Comparison of ENCODE assay signal across 1 cellular context in the genomic region with DNA sequence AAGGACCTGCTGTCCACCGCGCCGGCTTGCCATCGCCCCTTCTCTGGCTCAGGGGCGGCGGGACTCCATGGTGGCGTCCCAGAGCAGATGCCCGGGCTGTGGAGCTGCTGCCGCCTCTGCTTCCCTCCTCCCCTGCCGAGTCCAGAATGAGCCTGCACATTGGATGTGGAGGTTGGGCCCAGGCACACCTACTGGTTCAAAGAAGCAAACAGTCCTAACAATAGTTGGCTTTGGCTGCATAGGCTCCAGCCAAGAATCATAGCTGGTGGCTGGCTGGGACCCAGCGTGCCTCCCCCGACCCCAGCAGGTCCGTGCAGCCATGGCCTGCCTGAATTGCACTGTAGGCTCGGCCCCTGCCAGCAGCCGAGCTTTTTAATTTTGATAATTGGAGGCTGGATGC.
TF ChIP-seq lines count a peak whose summit lies in the region.

No MANE protein-coding gene starts in this region.

TF ChIP-seq in GM23338, 12 proteins besides CTCF, POLR2A, EP300 and RAD21:
- TF ChIP-seq, protein P1, sequence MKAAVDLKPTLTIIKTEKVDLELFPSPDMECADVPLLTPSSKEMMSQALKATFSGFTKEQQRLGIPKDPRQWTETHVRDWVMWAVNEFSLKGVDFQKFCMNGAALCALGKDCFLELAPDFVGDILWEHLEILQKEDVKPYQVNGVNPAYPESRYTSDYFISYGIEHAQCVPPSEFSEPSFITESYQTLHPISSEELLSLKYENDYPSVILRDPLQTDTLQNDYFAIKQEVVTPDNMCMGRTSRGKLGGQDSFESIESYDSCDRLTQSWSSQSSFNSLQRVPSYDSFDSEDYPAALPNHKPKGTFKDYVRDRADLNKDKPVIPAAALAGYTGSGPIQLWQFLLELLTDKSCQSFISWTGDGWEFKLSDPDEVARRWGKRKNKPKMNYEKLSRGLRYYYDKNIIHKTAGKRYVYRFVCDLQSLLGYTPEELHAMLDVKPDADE (IDR thresholded peaks at IDR 0.05), result no peak
- TF ChIP-seq, protein P2, sequence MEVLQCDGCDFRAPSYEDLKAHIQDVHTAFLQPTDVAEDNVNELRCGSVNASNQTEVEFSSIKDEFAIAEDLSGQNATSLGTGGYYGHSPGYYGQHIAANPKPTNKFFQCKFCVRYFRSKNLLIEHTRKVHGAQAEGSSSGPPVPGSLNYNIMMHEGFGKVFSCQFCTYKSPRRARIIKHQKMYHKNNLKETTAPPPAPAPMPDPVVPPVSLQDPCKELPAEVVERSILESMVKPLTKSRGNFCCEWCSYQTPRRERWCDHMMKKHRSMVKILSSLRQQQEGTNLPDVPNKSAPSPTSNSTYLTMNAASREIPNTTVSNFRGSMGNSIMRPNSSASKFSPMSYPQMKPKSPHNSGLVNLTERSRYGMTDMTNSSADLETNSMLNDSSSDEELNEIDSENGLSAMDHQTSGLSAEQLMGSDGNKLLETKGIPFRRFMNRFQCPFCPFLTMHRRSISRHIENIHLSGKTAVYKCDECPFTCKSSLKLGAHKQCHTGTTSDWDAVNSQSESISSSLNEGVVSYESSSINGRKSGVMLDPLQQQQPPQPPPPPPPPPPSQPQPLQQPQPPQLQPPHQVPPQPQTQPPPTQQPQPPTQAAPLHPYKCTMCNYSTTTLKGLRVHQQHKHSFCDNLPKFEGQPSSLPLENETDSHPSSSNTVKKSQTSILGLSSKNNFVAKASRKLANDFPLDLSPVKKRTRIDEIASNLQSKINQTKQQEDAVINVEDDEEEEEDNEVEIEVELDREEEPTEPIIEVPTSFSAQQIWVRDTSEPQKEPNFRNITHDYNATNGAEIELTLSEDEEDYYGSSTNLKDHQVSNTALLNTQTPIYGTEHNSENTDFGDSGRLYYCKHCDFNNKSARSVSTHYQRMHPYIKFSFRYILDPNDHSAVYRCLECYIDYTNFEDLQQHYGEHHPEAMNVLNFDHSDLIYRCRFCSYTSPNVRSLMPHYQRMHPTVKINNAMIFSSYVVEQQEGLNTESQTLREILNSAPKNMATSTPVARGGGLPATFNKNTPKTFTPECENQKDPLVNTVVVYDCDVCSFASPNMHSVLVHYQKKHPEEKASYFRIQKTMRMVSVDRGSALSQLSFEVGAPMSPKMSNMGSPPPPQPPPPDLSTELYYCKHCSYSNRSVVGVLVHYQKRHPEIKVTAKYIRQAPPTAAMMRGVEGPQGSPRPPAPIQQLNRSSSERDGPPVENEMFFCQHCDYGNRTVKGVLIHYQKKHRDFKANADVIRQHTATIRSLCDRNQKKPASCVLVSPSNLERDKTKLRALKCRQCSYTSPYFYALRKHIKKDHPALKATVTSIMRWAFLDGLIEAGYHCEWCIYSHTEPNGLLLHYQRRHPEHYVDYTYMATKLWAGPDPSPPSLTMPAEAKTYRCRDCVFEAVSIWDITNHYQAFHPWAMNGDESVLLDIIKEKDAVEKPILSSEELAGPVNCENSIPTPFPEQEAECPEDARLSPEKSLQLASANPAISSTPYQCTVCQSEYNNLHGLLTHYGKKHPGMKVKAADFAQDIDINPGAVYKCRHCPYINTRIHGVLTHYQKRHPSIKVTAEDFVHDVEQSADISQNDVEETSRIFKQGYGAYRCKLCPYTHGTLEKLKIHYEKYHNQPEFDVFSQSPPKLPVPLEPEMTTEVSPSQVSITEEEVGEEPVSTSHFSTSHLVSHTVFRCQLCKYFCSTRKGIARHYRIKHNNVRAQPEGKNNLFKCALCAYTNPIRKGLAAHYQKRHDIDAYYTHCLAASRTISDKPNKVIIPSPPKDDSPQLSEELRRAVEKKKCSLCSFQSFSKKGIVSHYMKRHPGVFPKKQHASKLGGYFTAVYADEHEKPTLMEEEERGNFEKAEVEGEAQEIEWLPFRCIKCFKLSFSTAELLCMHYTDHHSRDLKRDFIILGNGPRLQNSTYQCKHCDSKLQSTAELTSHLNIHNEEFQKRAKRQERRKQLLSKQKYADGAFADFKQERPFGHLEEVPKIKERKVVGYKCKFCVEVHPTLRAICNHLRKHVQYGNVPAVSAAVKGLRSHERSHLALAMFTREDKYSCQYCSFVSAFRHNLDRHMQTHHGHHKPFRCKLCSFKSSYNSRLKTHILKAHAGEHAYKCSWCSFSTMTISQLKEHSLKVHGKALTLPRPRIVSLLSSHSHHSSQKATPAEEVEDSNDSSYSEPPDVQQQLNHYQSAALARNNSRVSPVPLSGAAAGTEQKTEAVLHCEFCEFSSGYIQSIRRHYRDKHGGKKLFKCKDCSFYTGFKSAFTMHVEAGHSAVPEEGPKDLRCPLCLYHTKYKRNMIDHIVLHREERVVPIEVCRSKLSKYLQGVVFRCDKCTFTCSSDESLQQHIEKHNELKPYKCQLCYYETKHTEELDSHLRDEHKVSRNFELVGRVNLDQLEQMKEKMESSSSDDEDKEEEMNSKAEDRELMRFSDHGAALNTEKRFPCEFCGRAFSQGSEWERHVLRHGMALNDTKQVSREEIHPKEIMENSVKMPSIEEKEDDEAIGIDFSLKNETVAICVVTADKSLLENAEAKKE (CRISPR knock-in tag; IDR thresholded peaks at IDR 0.05), result no peak
- TF ChIP-seq CREB1 (CRISPR knock-in tag; IDR thresholded peaks at IDR 0.05; ENCODE audit: low read depth), result no peak
- TF ChIP-seq POLR2AphosphoS5 (IDR thresholded peaks at IDR 0.05; ENCODE audit: low read depth), result no peak
- TF ChIP-seq EZH2 (IDR thresholded peaks at IDR 0.05; ENCODE audit: low read depth, unreplicated experiment), result no peak
- TF ChIP-seq REST (IDR thresholded peaks at IDR 0.05; ENCODE audit: unreplicated experiment), result no peak
- TF ChIP-seq STAT1 (IDR thresholded peaks at IDR 0.05; ENCODE audit: unreplicated experiment), result no peak
- no peak for TF ChIP-seq JUNB (IDR thresholded peaks at IDR 0.05; ENCODE audit: unreplicated experiment)
- no peak for TF ChIP-seq NANOG (IDR thresholded peaks at IDR 0.05; ENCODE audit: borderline replicate concordance)
- TF ChIP-seq ZNF331 (CRISPR knock-in tag; IDR thresholded peaks at IDR 0.05; ENCODE audit: low read depth), result no peak
- TF ChIP-seq EZH2phosphoT487 (IDR thresholded peaks at IDR 0.05; ENCODE audit: unreplicated experiment), result no peak
- no peak for TF ChIP-seq ZNF114 (CRISPR knock-in tag; IDR thresholded peaks at IDR 0.05)
